Comparison of ENCODE assay signal across 1 cellular context in the genomic region with DNA sequence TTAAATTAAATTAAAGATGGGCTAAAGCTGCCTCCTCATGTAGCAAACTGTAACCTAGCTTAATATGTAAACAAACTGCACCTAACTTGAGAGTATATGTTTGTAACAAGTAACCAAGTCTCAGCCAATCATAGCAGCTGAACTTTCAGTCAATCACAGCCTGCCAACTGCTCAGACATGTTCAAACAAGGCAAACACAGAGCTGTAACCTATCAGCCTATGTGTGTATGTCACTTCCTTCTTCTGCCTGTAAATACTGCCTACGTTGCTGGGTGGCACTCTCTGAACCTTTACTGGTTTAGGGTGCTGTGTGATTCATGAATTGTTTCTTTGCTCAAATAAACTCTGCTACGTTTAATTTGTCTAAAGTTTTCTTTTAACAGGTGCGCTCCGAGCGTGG.
A peak's percentile ranks its signal among the peaks of the same experiment; 100 is the strongest.
TF ChIP-seq lines count a peak whose summit lies in the region.

No MANE protein-coding gene starts in this region.

TF ChIP-seq in HepG2, 621 proteins besides CTCF, POLR2A, EP300 and RAD21 (continued from another document and continues in another):
- TF ChIP-seq, protein P1, sequence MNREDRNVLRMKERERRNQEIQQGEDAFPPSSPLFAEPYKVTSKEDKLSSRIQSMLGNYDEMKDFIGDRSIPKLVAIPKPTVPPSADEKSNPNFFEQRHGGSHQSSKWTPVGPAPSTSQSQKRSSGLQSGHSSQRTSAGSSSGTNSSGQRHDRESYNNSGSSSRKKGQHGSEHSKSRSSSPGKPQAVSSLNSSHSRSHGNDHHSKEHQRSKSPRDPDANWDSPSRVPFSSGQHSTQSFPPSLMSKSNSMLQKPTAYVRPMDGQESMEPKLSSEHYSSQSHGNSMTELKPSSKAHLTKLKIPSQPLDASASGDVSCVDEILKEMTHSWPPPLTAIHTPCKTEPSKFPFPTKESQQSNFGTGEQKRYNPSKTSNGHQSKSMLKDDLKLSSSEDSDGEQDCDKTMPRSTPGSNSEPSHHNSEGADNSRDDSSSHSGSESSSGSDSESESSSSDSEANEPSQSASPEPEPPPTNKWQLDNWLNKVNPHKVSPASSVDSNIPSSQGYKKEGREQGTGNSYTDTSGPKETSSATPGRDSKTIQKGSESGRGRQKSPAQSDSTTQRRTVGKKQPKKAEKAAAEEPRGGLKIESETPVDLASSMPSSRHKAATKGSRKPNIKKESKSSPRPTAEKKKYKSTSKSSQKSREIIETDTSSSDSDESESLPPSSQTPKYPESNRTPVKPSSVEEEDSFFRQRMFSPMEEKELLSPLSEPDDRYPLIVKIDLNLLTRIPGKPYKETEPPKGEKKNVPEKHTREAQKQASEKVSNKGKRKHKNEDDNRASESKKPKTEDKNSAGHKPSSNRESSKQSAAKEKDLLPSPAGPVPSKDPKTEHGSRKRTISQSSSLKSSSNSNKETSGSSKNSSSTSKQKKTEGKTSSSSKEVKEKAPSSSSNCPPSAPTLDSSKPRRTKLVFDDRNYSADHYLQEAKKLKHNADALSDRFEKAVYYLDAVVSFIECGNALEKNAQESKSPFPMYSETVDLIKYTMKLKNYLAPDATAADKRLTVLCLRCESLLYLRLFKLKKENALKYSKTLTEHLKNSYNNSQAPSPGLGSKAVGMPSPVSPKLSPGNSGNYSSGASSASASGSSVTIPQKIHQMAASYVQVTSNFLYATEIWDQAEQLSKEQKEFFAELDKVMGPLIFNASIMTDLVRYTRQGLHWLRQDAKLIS (CRISPR knock-in tag; IDR thresholded peaks at IDR 0.05): no peak
- TF ChIP-seq, protein P2, sequence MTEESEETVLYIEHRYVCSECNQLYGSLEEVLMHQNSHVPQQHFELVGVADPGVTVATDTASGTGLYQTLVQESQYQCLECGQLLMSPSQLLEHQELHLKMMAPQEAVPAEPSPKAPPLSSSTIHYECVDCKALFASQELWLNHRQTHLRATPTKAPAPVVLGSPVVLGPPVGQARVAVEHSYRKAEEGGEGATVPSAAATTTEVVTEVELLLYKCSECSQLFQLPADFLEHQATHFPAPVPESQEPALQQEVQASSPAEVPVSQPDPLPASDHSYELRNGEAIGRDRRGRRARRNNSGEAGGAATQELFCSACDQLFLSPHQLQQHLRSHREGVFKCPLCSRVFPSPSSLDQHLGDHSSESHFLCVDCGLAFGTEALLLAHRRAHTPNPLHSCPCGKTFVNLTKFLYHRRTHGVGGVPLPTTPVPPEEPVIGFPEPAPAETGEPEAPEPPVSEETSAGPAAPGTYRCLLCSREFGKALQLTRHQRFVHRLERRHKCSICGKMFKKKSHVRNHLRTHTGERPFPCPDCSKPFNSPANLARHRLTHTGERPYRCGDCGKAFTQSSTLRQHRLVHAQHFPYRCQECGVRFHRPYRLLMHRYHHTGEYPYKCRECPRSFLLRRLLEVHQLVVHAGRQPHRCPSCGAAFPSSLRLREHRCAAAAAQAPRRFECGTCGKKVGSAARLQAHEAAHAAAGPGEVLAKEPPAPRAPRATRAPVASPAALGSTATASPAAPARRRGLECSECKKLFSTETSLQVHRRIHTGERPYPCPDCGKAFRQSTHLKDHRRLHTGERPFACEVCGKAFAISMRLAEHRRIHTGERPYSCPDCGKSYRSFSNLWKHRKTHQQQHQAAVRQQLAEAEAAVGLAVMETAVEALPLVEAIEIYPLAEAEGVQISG (CRISPR knock-in tag; IDR thresholded peaks at IDR 0.05): peak; percentile 48; the same call in 1 of the 2 replicates
- no peak for TF ChIP-seq KDM4B (CRISPR knock-in tag; IDR thresholded peaks at IDR 0.05)
- TF ChIP-seq EED (CRISPR knock-in tag; IDR thresholded peaks at IDR 0.05): no peak
- TF ChIP-seq ATM (IDR thresholded peaks at IDR 0.05; ENCODE audit: borderline replicate concordance): no peak
- TF ChIP-seq, protein P3, sequence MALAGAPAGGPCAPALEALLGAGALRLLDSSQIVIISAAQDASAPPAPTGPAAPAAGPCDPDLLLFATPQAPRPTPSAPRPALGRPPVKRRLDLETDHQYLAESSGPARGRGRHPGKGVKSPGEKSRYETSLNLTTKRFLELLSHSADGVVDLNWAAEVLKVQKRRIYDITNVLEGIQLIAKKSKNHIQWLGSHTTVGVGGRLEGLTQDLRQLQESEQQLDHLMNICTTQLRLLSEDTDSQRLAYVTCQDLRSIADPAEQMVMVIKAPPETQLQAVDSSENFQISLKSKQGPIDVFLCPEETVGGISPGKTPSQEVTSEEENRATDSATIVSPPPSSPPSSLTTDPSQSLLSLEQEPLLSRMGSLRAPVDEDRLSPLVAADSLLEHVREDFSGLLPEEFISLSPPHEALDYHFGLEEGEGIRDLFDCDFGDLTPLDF (CRISPR knock-in tag; IDR thresholded peaks at IDR 0.05): no peak
- TF ChIP-seq ZNF24 (IDR thresholded peaks at IDR 0.05): no peak
- TF ChIP-seq, protein P4, sequence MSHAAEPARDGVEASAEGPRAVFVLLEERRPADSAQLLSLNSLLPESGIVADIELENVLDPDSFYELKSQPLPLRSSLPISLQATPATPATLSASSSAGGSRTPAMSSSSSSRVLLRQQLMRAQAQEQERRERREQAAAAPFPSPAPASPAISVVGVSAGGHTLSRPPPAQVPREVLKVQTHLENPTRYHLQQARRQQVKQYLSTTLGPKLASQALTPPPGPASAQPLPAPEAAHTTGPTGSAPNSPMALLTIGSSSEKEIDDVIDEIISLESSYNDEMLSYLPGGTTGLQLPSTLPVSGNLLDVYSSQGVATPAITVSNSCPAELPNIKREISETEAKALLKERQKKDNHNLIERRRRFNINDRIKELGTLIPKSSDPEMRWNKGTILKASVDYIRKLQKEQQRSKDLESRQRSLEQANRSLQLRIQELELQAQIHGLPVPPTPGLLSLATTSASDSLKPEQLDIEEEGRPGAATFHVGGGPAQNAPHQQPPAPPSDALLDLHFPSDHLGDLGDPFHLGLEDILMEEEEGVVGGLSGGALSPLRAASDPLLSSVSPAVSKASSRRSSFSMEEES (CRISPR knock-in tag; IDR thresholded peaks at IDR 0.05): no peak
- TF ChIP-seq ZNF253 (CRISPR knock-in tag; IDR thresholded peaks at IDR 0.05; ENCODE audit: borderline replicate concordance): no peak
- TF ChIP-seq ZNF891 (CRISPR knock-in tag; IDR thresholded peaks at IDR 0.05): no peak
- TF ChIP-seq MTF2 (CRISPR knock-in tag; IDR thresholded peaks at IDR 0.05; ENCODE audit: borderline replicate concordance): no peak
- no peak for TF ChIP-seq ZNF570 (CRISPR knock-in tag; IDR thresholded peaks at IDR 0.05; ENCODE audit: borderline replicate concordance)
- TF ChIP-seq ZNF430 (CRISPR knock-in tag; IDR thresholded peaks at IDR 0.05): no peak
- TF ChIP-seq ZNF550 (CRISPR knock-in tag; IDR thresholded peaks at IDR 0.05; ENCODE audit: borderline replicate concordance): no peak
- TF ChIP-seq, protein P5, sequence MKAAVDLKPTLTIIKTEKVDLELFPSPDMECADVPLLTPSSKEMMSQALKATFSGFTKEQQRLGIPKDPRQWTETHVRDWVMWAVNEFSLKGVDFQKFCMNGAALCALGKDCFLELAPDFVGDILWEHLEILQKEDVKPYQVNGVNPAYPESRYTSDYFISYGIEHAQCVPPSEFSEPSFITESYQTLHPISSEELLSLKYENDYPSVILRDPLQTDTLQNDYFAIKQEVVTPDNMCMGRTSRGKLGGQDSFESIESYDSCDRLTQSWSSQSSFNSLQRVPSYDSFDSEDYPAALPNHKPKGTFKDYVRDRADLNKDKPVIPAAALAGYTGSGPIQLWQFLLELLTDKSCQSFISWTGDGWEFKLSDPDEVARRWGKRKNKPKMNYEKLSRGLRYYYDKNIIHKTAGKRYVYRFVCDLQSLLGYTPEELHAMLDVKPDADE (CRISPR knock-in tag; IDR thresholded peaks at IDR 0.05): no peak
- no peak for TF ChIP-seq ZNF564 (CRISPR knock-in tag; IDR thresholded peaks at IDR 0.05)
- TF ChIP-seq ZNF292 (CRISPR knock-in tag; IDR thresholded peaks at IDR 0.05; ENCODE audit: borderline replicate concordance, low read depth): peak; percentile 77; the same call in 1 of the 2 replicates
- TF ChIP-seq ZBTB7B (CRISPR knock-in tag; IDR thresholded peaks at IDR 0.05): no peak
- TF ChIP-seq TOE1 (CRISPR knock-in tag; IDR thresholded peaks at IDR 0.05): 0 out of 2 replicates have a peak, but pooled peaks have one; percentile 12
- TF ChIP-seq SOX6 (IDR thresholded peaks at IDR 0.05): no peak
- no peak for TF ChIP-seq SOX6 (CRISPR knock-in tag; IDR thresholded peaks at IDR 0.05)
- TF ChIP-seq MXD4 (CRISPR knock-in tag; IDR thresholded peaks at IDR 0.05): 0 out of 2 replicates have a peak, but pooled peaks have one; percentile 36
- 0 out of 2 replicates have a peak, but pooled peaks have one; percentile 44 for TF ChIP-seq MEF2D (CRISPR knock-in tag; IDR thresholded peaks at IDR 0.05)
- TF ChIP-seq, protein P6, sequence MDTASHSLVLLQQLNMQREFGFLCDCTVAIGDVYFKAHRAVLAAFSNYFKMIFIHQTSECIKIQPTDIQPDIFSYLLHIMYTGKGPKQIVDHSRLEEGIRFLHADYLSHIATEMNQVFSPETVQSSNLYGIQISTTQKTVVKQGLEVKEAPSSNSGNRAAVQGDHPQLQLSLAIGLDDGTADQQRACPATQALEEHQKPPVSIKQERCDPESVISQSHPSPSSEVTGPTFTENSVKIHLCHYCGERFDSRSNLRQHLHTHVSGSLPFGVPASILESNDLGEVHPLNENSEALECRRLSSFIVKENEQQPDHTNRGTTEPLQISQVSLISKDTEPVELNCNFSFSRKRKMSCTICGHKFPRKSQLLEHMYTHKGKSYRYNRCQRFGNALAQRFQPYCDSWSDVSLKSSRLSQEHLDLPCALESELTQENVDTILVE (CRISPR knock-in tag; IDR thresholded peaks at IDR 0.05): no peak
- no peak for TF ChIP-seq ZFP41 (CRISPR knock-in tag; IDR thresholded peaks at IDR 0.05; ENCODE audit: borderline replicate concordance)
- no peak for TF ChIP-seq STAT5B (CRISPR knock-in tag; IDR thresholded peaks at IDR 0.05)
- TF ChIP-seq, protein P7, sequence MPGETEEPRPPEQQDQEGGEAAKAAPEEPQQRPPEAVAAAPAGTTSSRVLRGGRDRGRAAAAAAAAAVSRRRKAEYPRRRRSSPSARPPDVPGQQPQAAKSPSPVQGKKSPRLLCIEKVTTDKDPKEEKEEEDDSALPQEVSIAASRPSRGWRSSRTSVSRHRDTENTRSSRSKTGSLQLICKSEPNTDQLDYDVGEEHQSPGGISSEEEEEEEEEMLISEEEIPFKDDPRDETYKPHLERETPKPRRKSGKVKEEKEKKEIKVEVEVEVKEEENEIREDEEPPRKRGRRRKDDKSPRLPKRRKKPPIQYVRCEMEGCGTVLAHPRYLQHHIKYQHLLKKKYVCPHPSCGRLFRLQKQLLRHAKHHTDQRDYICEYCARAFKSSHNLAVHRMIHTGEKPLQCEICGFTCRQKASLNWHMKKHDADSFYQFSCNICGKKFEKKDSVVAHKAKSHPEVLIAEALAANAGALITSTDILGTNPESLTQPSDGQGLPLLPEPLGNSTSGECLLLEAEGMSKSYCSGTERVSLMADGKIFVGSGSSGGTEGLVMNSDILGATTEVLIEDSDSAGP (CRISPR knock-in tag; IDR thresholded peaks at IDR 0.05; ENCODE audit: borderline replicate concordance): no peak
- TF ChIP-seq ZNF737 (CRISPR knock-in tag; IDR thresholded peaks at IDR 0.05; ENCODE audit: borderline replicate concordance): no peak
- TF ChIP-seq ZNF766 (CRISPR knock-in tag; IDR thresholded peaks at IDR 0.05; ENCODE audit: borderline replicate concordance): no peak
- TF ChIP-seq RARA (CRISPR knock-in tag; IDR thresholded peaks at IDR 0.05): 0 out of 2 replicates have a peak, but pooled peaks have one; percentile 38
- TF ChIP-seq, protein P8, sequence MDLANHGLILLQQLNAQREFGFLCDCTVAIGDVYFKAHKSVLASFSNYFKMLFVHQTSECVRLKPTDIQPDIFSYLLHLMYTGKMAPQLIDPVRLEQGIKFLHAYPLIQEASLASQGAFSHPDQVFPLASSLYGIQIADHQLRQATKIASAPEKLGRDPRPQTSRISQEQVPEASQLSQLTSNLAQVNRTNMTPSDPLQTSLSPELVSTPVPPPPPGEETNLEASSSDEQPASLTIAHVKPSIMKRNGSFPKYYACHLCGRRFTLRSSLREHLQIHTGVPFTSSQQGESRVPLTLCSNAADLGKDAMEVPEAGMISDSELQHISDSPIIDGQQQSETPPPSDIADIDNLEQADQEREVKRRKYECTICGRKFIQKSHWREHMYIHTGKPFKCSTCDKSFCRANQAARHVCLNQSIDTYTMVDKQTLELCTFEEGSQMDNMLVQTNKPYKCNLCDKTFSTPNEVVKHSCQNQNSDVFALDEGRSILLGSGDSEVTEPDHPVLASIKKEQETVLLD (CRISPR knock-in tag; IDR thresholded peaks at IDR 0.05; ENCODE audit: low read depth): no peak
- TF ChIP-seq ZNF629 (CRISPR knock-in tag; conservative IDR thresholded peaks at IDR 0.05): no peak
- TF ChIP-seq, protein P9, sequence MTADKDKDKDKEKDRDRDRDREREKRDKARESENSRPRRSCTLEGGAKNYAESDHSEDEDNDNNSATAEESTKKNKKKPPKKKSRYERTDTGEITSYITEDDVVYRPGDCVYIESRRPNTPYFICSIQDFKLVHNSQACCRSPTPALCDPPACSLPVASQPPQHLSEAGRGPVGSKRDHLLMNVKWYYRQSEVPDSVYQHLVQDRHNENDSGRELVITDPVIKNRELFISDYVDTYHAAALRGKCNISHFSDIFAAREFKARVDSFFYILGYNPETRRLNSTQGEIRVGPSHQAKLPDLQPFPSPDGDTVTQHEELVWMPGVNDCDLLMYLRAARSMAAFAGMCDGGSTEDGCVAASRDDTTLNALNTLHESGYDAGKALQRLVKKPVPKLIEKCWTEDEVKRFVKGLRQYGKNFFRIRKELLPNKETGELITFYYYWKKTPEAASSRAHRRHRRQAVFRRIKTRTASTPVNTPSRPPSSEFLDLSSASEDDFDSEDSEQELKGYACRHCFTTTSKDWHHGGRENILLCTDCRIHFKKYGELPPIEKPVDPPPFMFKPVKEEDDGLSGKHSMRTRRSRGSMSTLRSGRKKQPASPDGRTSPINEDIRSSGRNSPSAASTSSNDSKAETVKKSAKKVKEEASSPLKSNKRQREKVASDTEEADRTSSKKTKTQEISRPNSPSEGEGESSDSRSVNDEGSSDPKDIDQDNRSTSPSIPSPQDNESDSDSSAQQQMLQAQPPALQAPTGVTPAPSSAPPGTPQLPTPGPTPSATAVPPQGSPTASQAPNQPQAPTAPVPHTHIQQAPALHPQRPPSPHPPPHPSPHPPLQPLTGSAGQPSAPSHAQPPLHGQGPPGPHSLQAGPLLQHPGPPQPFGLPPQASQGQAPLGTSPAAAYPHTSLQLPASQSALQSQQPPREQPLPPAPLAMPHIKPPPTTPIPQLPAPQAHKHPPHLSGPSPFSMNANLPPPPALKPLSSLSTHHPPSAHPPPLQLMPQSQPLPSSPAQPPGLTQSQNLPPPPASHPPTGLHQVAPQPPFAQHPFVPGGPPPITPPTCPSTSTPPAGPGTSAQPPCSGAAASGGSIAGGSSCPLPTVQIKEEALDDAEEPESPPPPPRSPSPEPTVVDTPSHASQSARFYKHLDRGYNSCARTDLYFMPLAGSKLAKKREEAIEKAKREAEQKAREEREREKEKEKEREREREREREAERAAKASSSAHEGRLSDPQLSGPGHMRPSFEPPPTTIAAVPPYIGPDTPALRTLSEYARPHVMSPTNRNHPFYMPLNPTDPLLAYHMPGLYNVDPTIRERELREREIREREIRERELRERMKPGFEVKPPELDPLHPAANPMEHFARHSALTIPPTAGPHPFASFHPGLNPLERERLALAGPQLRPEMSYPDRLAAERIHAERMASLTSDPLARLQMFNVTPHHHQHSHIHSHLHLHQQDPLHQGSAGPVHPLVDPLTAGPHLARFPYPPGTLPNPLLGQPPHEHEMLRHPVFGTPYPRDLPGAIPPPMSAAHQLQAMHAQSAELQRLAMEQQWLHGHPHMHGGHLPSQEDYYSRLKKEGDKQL (CRISPR knock-in tag; IDR thresholded peaks at IDR 0.05; ENCODE audit: low read depth): no peak
- TF ChIP-seq FOXJ3 (CRISPR knock-in tag; IDR thresholded peaks at IDR 0.05; ENCODE audit: borderline replicate concordance): no peak
- TF ChIP-seq CENPX (CRISPR knock-in tag; IDR thresholded peaks at IDR 0.05): no peak
- no peak for TF ChIP-seq NR2F6 (IDR thresholded peaks at IDR 0.05)
- peak; percentile 47 for TF ChIP-seq NR2F6 (CRISPR knock-in tag; IDR thresholded peaks at IDR 0.05)
- TF ChIP-seq MED1 (CRISPR knock-in tag; IDR thresholded peaks at IDR 0.05): peak; percentile 79
- TF ChIP-seq MEIS1 (CRISPR knock-in tag; IDR thresholded peaks at IDR 0.05; ENCODE audit: borderline replicate concordance): no peak
- no peak for TF ChIP-seq ZNF776 (CRISPR knock-in tag; IDR thresholded peaks at IDR 0.05)
- no peak for TF ChIP-seq ZNF615 (CRISPR knock-in tag; IDR thresholded peaks at IDR 0.05; ENCODE audit: borderline replicate concordance)
